Comparison of ENCODE assay signal across 13 cellular contexts in genomic region chr2:174590928-174591648, GRCh38. TPM values are rescaled to one million over a fixed set of nuclear protein-coding genes. Genes with fewer than 3 reads are reported as not detected.
A peak's percentile ranks its signal among the peaks of the same experiment; 100 is the strongest.
DNase-seq lines count a peak whose midpoint lies in the region; ATAC-seq and TF ChIP-seq lines count a peak whose summit lies in the region.
"Had no signal": no experiment of that assay in that cellular context is flagged by ENCODE, and none has a peak within 500 bp of the region (broad histone marks: within the 10 kb centered on the region; RNA-seq: fewer than 3 reads in every experiment).

No MANE protein-coding gene starts in this region.

- peak overlapping the region; percentile 30; the same call in 1 of the 2 replicates for H3K4me2 ChIP-seq in KMS-11

- H3K27ac Mint-ChIP-seq in CD4-positive, CD25-positive, alpha-beta regulatory T cell = peak overlapping the region; percentile 94 to 98 (median 97)
- peak overlapping the region; percentile 89 for H3K27ac Mint-ChIP-seq in activated T-helper 2 cell treated with anti-CD3 and anti-CD28 coated beads, Interferon-gamma antibody, Interleukin-2, Interleukin-4, amounts not matched to agents 10 μg/mL and 5 μg/mL and 100 μg/mL, durations not matched to agents 14 hours and 24 hours and 36 hours
- H3K27ac Mint-ChIP-seq in naive B cell (peak overlapping the region; percentile 80 to 100 (median 96)), nephron progenitor cell (no peak overlapping the region)
- H3K27ac Mint-ChIP-seq: WTC11 had no signal

- peaks cover 56% of the 10 kb centered on the region for H3K36me3 Mint-ChIP-seq in CD4-positive, CD25-positive, alpha-beta regulatory T cell
- peaks cover 77% of the 10 kb centered on the region for H3K36me3 Mint-ChIP-seq in activated T-helper 2 cell treated with anti-CD3 and anti-CD28 coated beads, Interferon-gamma antibody, Interleukin-2, Interleukin-4, amounts not matched to agents 10 μg/mL and 5 μg/mL and 100 μg/mL, durations not matched to agents 14 hours and 24 hours and 36 hours (ENCODE audit: low read depth)
- H3K36me3 Mint-ChIP-seq in naive B cell (peaks cover 1 to 10% of the 10 kb centered on the region in 2 donors), nephron progenitor cell (ENCODE audit: low read depth) (peaks cover 4% of the 10 kb centered on the region)
- H3K36me3 Mint-ChIP-seq: WTC11 had no signal

- peaks cover 66% of the 10 kb centered on the region for H3K79me2 ChIP-seq in KMS-11 (ENCODE audit: insufficient read depth, low read depth)

- DNase-seq in CD4-positive, CD25-positive, alpha-beta regulatory T cell = no peak
- no peak for DNase-seq in activated T-helper 2 cell treated with anti-CD3 and anti-CD28 coated beads, Interferon-gamma antibody, Interleukin-2, Interleukin-4, amounts not matched to agents 10 μg/mL and 5 μg/mL and 100 μg/mL, durations not matched to agents 14 hours and 24 hours and 36 hours (ENCODE audit: low spot score)
- DNase-seq in naive B cell (no peak), AG08395 (ENCODE audit: low spot score) (no peak), nephron progenitor cell (no peak), NCI-H446 (lab: John Stamatoyannopoulos, UW) (no peak), cerebellar cortex (ENCODE audit: low spot score) (no peak)
- DNase-seq: brain microvascular endothelial cell, DMS153, sigmoid colon had no signal

- H4K20me1 ChIP-seq in KMS-11 (ENCODE audit: insufficient read depth) = no peaks in the 10 kb centered on the region

- no peaks in the 10 kb centered on the region for H3K27me3 ChIP-seq in CD4-positive, CD25-positive, alpha-beta regulatory T cell (ENCODE audit: control insufficient read depth, insufficient read depth, low read length)
- H3K27me3 ChIP-seq in KMS-11 (ENCODE audit: insufficient read depth, low read depth) = no peaks in the 10 kb centered on the region
- H3K27me3 ChIP-seq: brain microvascular endothelial cell, MG63, sigmoid colon had no signal

- peak overlapping the region; percentile 98 for H3K4me3 ChIP-seq in CD4-positive, CD25-positive, alpha-beta regulatory T cell (ENCODE audit: low read depth, low read length)
- no peak overlapping the region for H3K4me3 ChIP-seq in KMS-11 (IDR thresholded peaks at IDR 0.05; ENCODE audit: insufficient read depth, low read depth, low read length)
- H3K4me3 ChIP-seq: MG63, sigmoid colon had no signal

- H3K4me1 Mint-ChIP-seq in CD4-positive, CD25-positive, alpha-beta regulatory T cell = peaks cover 25 to 72% (median 53%) of the 10 kb centered on the region in 4 donors
- H3K4me1 Mint-ChIP-seq in activated T-helper 2 cell treated with anti-CD3 and anti-CD28 coated beads, Interferon-gamma antibody, Interleukin-2, Interleukin-4, amounts not matched to agents 10 μg/mL and 5 μg/mL and 100 μg/mL, durations not matched to agents 14 hours and 24 hours and 36 hours (ENCODE audit: low read depth) = peaks cover 66% of the 10 kb centered on the region
- H3K4me1 Mint-ChIP-seq in naive B cell (peaks cover 64 to 80% (median 79%) of the 10 kb centered on the region in 3 donors), nephron progenitor cell (peaks cover 50% of the 10 kb centered on the region)

- H2AFZ ChIP-seq in KMS-11 (ENCODE audit: low read depth) = no peak overlapping the region

- no peaks in the 10 kb centered on the region for H3K27me3 Mint-ChIP-seq in CD4-positive, CD25-positive, alpha-beta regulatory T cell
- no peaks in the 10 kb centered on the region for H3K27me3 Mint-ChIP-seq in activated T-helper 2 cell treated with anti-CD3 and anti-CD28 coated beads, Interferon-gamma antibody, Interleukin-2, Interleukin-4, amounts not matched to agents 10 μg/mL and 5 μg/mL and 100 μg/mL, durations not matched to agents 14 hours and 24 hours and 36 hours (ENCODE audit: low read depth)
- no peaks in the 10 kb centered on the region for H3K27me3 Mint-ChIP-seq in naive B cell
- peaks cover 2% of the 10 kb centered on the region for H3K27me3 Mint-ChIP-seq in nephron progenitor cell (ENCODE audit: low read depth, poor library complexity)

- intact Hi-C loops in activated T-helper 2 cell treated with anti-CD3 and anti-CD28 coated beads, Interferon-gamma antibody, Interleukin-2, Interleukin-4, amounts not matched to agents 10 μg/mL and 5 μg/mL and 100 μg/mL, durations not matched to agents 14 hours and 24 hours and 36 hours (cut with micrococcal nuclease) = loop anchor here (10.0 kb wide), 2 partner anchors 244 to 626 kb away; partner anchors contain the start of gene SP3

- peak overlapping the region; percentile 96 for H3K27ac ChIP-seq in CD4-positive, CD25-positive, alpha-beta regulatory T cell (ENCODE audit: insufficient read depth, low read length, poor library complexity, severe bottlenecking)
- H3K27ac ChIP-seq in KMS-11 = no peak overlapping the region
- H3K27ac ChIP-seq: brain microvascular endothelial cell had no signal

- no peak for ATAC-seq in CD4-positive, CD25-positive, alpha-beta regulatory T cell (ENCODE audit: low read depth in 2 of 2)
- no peak for ATAC-seq in naive B cell (ENCODE audit: low read depth in 2 of 2)
- ATAC-seq: WTC11 had no signal

- no peaks in the 10 kb centered on the region for H3K9me3 ChIP-seq in CD4-positive, CD25-positive, alpha-beta regulatory T cell (ENCODE audit: control insufficient read depth in 2 of 2, low read length in 2 of 2)
- H3K9me3 ChIP-seq: MG63, sigmoid colon had no signal

- peaks cover 87% of the 10 kb centered on the region for H3K4me1 ChIP-seq in CD4-positive, CD25-positive, alpha-beta regulatory T cell (ENCODE audit: control insufficient read depth, insufficient read depth, low read length, poor library complexity, severe bottlenecking)
- H3K4me1 ChIP-seq in KMS-11 (ENCODE audit: low read depth, poor library complexity, severe bottlenecking) = peaks cover 63% of the 10 kb centered on the region

- H3K9ac ChIP-seq in KMS-11 = no peak overlapping the region

- TF ChIP-seq CTCF in KMS-11 (conservative IDR thresholded peaks at IDR 0.05; ENCODE audit: low read depth, low read length) (no peak), nephron progenitor cell (IDR thresholded peaks at IDR 0.05) (no peak)

- H3K36me3 ChIP-seq in CD4-positive, CD25-positive, alpha-beta regulatory T cell (ENCODE audit: control insufficient read depth, insufficient read depth, low read length) = peaks cover 43% of the 10 kb centered on the region
- no peaks in the 10 kb centered on the region for H3K36me3 ChIP-seq in KMS-11 (ENCODE audit: insufficient read depth)
- H3K36me3 ChIP-seq: brain microvascular endothelial cell, sigmoid colon had no signal

- peak overlapping the region; percentile 85 to 90 (median 88) for H3K4me3 Mint-ChIP-seq in CD4-positive, CD25-positive, alpha-beta regulatory T cell
- H3K4me3 Mint-ChIP-seq in activated T-helper 2 cell treated with anti-CD3 and anti-CD28 coated beads, Interferon-gamma antibody, Interleukin-2, Interleukin-4, amounts not matched to agents 10 μg/mL and 5 μg/mL and 100 μg/mL, durations not matched to agents 14 hours and 24 hours and 36 hours (ENCODE audit: low read depth) = peak overlapping the region; percentile 41
- peak overlapping the region in 7 of 8 donors; percentile 9 to 82 (median 64) for H3K4me3 Mint-ChIP-seq in naive B cell
- H3K4me3 Mint-ChIP-seq in nephron progenitor cell = no peak overlapping the region
- H3K4me3 Mint-ChIP-seq: WTC11 had no signal

- H3K9me3 Mint-ChIP-seq in CD4-positive, CD25-positive, alpha-beta regulatory T cell = no peaks in the 10 kb centered on the region
- H3K9me3 Mint-ChIP-seq in activated T-helper 2 cell treated with anti-CD3 and anti-CD28 coated beads, Interferon-gamma antibody, Interleukin-2, Interleukin-4, amounts not matched to agents 10 μg/mL and 5 μg/mL and 100 μg/mL, durations not matched to agents 14 hours and 24 hours and 36 hours = no peaks in the 10 kb centered on the region
- no peaks in the 10 kb centered on the region for H3K9me3 Mint-ChIP-seq in naive B cell
- H3K9me3 Mint-ChIP-seq in nephron progenitor cell = no peaks in the 10 kb centered on the region
- H3K9me3 Mint-ChIP-seq: WTC11 had no signal

RNA-seq across cellular contexts. Expression of gene WIPF1, which starts 6.5 kb away (rescaled TPM):
- total RNA-seq in CD4-positive, CD25-positive, alpha-beta regulatory T cell = 473 TPM
- 100 to 1,000 TPM in 2 of 4 donors, 10 to 100 TPM in 2; 95.5 to 114 (median 105) TPM for polyA plus RNA-seq in CD4-positive, CD25-positive, alpha-beta regulatory T cell
- 281 and 287 TPM in 2 replicates for total RNA-seq in activated T-helper 2 cell treated with anti-CD3 and anti-CD28 coated beads, Interferon-gamma antibody, Interleukin-2, Interleukin-4, amounts not matched to agents 10 μg/mL and 5 μg/mL and 100 μg/mL, durations not matched to agents 14 hours and 24 hours and 36 hours
- polyA plus RNA-seq in naive B cell (ENCODE audit: low read depth in 6 of 6) = 100 to 1,000 TPM in 1 of 6 donors, 10 to 100 TPM in 5; 67.8 to 119 (median 95.5) TPM
